Comparison of ENCODE assay signal across 24 cellular contexts in the genomic region with DNA sequence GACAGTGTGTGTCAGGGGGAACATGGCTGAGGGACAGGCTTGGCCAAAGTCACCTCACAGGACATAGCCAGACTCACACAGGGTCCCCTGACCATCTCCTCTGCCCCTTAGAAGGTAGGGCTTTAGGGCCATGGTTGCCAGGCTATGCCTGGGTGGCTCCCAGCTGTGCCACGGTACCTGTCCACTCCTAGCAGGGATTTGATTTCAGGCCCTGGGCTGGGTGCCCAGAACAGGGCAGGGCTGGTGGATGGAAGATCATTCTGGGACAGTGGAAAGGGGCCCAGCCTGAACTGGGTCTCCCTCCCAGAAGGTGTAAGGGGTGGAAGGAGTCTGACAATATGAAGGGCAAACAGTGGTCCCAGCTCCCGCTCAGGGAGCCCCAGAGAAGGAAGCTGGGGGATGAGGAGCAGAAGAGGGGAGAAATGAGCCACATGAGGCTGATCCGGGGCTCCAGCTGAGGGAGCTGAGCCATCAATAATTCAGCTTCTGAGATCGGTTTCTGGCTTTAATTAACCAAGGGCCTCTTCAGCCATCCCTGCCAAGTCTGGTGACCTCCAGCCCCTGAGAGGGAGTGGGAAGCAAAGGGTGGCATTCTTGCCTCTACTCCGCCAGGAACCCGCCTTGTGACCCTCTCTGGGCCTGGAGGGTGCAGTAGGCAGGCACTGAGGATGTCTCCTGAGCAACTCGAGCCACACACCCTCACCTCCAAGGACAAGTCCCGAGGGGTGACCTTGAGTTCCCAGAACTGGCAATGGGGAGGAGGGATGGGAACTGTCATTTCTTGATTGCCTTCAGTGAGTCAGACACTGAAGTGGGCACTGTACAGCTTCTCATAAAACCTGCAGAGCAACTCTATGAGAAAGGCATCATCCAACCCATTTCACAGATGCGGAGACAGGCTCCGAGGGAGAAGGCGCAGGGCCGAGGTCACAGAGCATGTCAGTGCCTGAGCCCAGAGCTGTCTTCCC. TPM values are rescaled to one million over a fixed set of nuclear protein-coding genes. Genes with fewer than 3 reads are reported as not detected.
DNase-seq lines count a peak whose midpoint lies in the region; ATAC-seq and TF ChIP-seq lines count a peak whose summit lies in the region.
"Had no signal": no experiment of that assay in that cellular context is flagged by ENCODE, and none has a peak within 500 bp of the region (broad histone marks: within the 10 kb centered on the region; RNA-seq: fewer than 3 reads in every experiment).

No MANE protein-coding gene starts in this region.

- H3K56ac ChIP-seq in IMR-90 (ENCODE audit: extremely low read depth, insufficient read depth, low read length): no peak overlapping the region

- no peaks in the 10 kb centered on the region for H3K9me1 ChIP-seq in IMR-90 (ENCODE audit: insufficient read depth, low read length)

- TF ChIP-seq RAD21 in IMR-90 (IDR thresholded peaks at IDR 0.05; ENCODE audit: low read length): no peak

- H3K27me3 ChIP-seq in Caco-2 (replicated peaks; ENCODE audit: control insufficient read depth, insufficient read depth, low read length): no peaks in the 10 kb centered on the region
- peaks cover 31% of the 10 kb centered on the region for H3K27me3 ChIP-seq in IMR-90 (ENCODE audit: control insufficient read depth, insufficient read depth, low read length)

- DNase-seq in Caco-2 (no peak), IMR-90 (no peak), epidermal melanocyte (ENCODE audit: insufficient read length, low spot score) (peak; percentile 55), osteocyte (ENCODE audit: extremely low spot score, unreplicated experiment) (no peak), NK-92 (lab: John Stamatoyannopoulos, UW; ENCODE audit: unreplicated experiment) (no peak)
- DNase-seq in activated CD8-positive, alpha-beta T cell treated with anti-CD3 and anti-CD28 coated beads, Interleukin-2, amount 10 ng/mL, durations not matched to agents 7 days and 5 days: no peak
- DNase-seq: activated CD4-positive, alpha-beta T cell treated with anti-CD3 and anti-CD28 coated beads for 48 hours; activated CD8-positive, alpha-beta memory T cell treated with anti-CD3 and anti-CD28 coated beads, Interleukin-2, amount 10 ng/mL, durations not matched to agents 7 days and 5 days; AML-193; CD8-positive, alpha-beta memory T cell; DMS79; midbrain; NCI-H1048; NCI-H1930; NCI-H82; SIG-M5; stimulated activated CD4-positive, alpha-beta T cell treated with anti-CD3 and anti-CD28 coated beads, Interleukin-1b, Interleukin-23, amount 100 ng/mL, for 48 hours; T-cell had no signal

- H2BK120ac ChIP-seq in IMR-90 (ENCODE audit: low read depth, low read length): no peak overlapping the region

- H3K23ac ChIP-seq in IMR-90 (ENCODE audit: low read depth, low read length): no peak overlapping the region

- H3K4me3 Mint-ChIP-seq in Caco-2 (ENCODE audit: unreplicated experiment): no peak overlapping the region
- H3K4me3 Mint-ChIP-seq in osteocyte (ENCODE audit: unreplicated experiment): no peak overlapping the region
- H3K4me3 Mint-ChIP-seq in activated CD8-positive, alpha-beta T cell treated with anti-CD3 and anti-CD28 coated beads, Interleukin-2, amount 10 ng/mL, durations not matched to agents 7 days and 5 days: no peak overlapping the region
- H3K4me3 Mint-ChIP-seq: activated CD8-positive, alpha-beta memory T cell treated with anti-CD3 and anti-CD28 coated beads, Interleukin-2, amount 10 ng/mL, durations not matched to agents 7 days and 5 days; CD8-positive, alpha-beta memory T cell; natural killer cell treated with Interleukin-12 subunit alpha and Interleukin-12 subunit beta and Interleukin-15 and Interleukin-18, amount 100 ng/mL, for 72 hours; stimulated activated effector memory CD8-positive, alpha-beta T cell treated with anti-CD3 and anti-CD28 coated beads, Interleukin-12 subunit alpha, Interleukin-12 subunit beta, amount 100 ng/mL, for 72 hours; T-cell had no signal

- TF ChIP-seq CTCF in Caco-2 (IDR thresholded peaks at IDR 0.05; ENCODE audit: insufficient read depth in 1 of 2, low read depth in 1 of 2, low read length in 1 of 2, severe bottlenecking in 1 of 2, unreplicated experiment in 1 of 2): no peak
- no peak for TF ChIP-seq CTCF in IMR-90 (conservative IDR thresholded peaks at IDR 0.05; ENCODE audit: low read depth, low read length)
- no peak for TF ChIP-seq CTCF in osteocyte (IDR thresholded peaks at IDR 0.05)

- H3K9me3 ChIP-seq in Caco-2: no peaks in the 10 kb centered on the region
- no peaks in the 10 kb centered on the region for H3K9me3 ChIP-seq in IMR-90 (ENCODE audit: control insufficient read depth, insufficient read depth, low read length)

- no peak overlapping the region for H4K5ac ChIP-seq in IMR-90 (ENCODE audit: low read depth, low read length)

- H3K4me3 ChIP-seq in Caco-2 (ENCODE audit: low read depth, low read length) (no peak overlapping the region), IMR-90 (ENCODE audit: insufficient read depth, low read depth, low read length) (no peak overlapping the region)

- no peak overlapping the region for H4K91ac ChIP-seq in IMR-90 (ENCODE audit: insufficient read depth, low read depth, low read length)

- 55% methylated on average over 2 of the region's 12 CpGs; no CpG with 5 or more reads in 1 of the 2 experiments for WGBS in IMR-90 (ENCODE audit: extremely low coverage in 2 of 2, insufficient read length in 1 of 2), 2 experiments

- dilution Hi-C loops in IMR-90 (cut with HindIII; ENCODE audit: low sequenced_read_pairs, unreplicated experiment): no loop called here

- no peak overlapping the region for H3K18ac ChIP-seq in IMR-90 (ENCODE audit: low read depth, low read length)

- H4K20me1 ChIP-seq in IMR-90 (ENCODE audit: insufficient read depth, low read length): no peaks in the 10 kb centered on the region; the same call in 1 of the 2 replicates

- in situ Hi-C loops in IMR-90 (cut with MboI; ENCODE audit: low sequenced_read_pairs): no loop called here

- ATAC-seq in IMR-90 (ENCODE audit: low read depth) (no peak), HG03039 (IDR thresholded peaks at IDR 0.05; ENCODE audit: unreplicated experiment) (no peak)
- ATAC-seq in activated CD8-positive, alpha-beta T cell treated with anti-CD3 and anti-CD28 coated beads, Interleukin-2, amount 10 ng/mL, durations not matched to agents 7 days and 5 days: no peak
- ATAC-seq: activated CD8-positive, alpha-beta memory T cell treated with anti-CD3 and anti-CD28 coated beads, Interleukin-2, amount 10 ng/mL, durations not matched to agents 7 days and 5 days; activated naive CD4-positive, alpha-beta T cell treated with anti-CD3 and anti-CD28 coated beads, Interleukin-2, amount 50 U/mL, for 72 hours; stimulated activated effector memory CD8-positive, alpha-beta T cell treated with anti-CD3 and anti-CD28 coated beads, Interleukin-12 subunit alpha, Interleukin-12 subunit beta, amount 100 ng/mL, for 72 hours; T-cell had no signal

- H2AK5ac ChIP-seq in IMR-90 (ENCODE audit: low read depth, low read length): no peak overlapping the region

- BruUV-seq in Caco-2 (replicated peaks; lab: Mats Ljungman, UMichigan): no TSS peak
- BruUV-seq in IMR-90 (replicated peaks; lab: Mats Ljungman, UMichigan): no TSS peak

- no peak overlapping the region for H3K9ac ChIP-seq in IMR-90 (ENCODE audit: low read depth, low read length)

- H3K27me3 Mint-ChIP-seq in Caco-2 (ENCODE audit: insufficient read depth, unreplicated experiment) (no peaks in the 10 kb centered on the region), osteocyte (ENCODE audit: unreplicated experiment) (no peaks in the 10 kb centered on the region)
- peaks cover 7% of the 10 kb centered on the region for H3K27me3 Mint-ChIP-seq in activated CD8-positive, alpha-beta T cell treated with anti-CD3 and anti-CD28 coated beads, Interleukin-2, amount 10 ng/mL, durations not matched to agents 7 days and 5 days (ENCODE audit: low read depth)
- H3K27me3 Mint-ChIP-seq: T-cell had no signal

- no peak overlapping the region for H4K8ac ChIP-seq in IMR-90 (ENCODE audit: low read depth in 2 of 2, low read length in 2 of 2)

- H3K4me2 ChIP-seq in IMR-90 (ENCODE audit: low read depth, low read length): no peak overlapping the region

- H3K9me3 Mint-ChIP-seq in Caco-2 (ENCODE audit: unreplicated experiment) (no peaks in the 10 kb centered on the region), osteocyte (ENCODE audit: unreplicated experiment) (no peaks in the 10 kb centered on the region)
- no peaks in the 10 kb centered on the region for H3K9me3 Mint-ChIP-seq in activated CD8-positive, alpha-beta T cell treated with anti-CD3 and anti-CD28 coated beads, Interleukin-2, amount 10 ng/mL, durations not matched to agents 7 days and 5 days (ENCODE audit: insufficient read depth)
- H3K9me3 Mint-ChIP-seq: activated naive CD4-positive, alpha-beta T cell treated with anti-CD3 and anti-CD28 coated beads, Interleukin-2, amount 50 U/mL, for 72 hours; CD8-positive, alpha-beta memory T cell; natural killer cell treated with Interleukin-12 subunit alpha and Interleukin-12 subunit beta and Interleukin-15 and Interleukin-18, amount 100 ng/mL, for 72 hours; stimulated activated effector memory CD8-positive, alpha-beta T cell treated with anti-CD3 and anti-CD28 coated beads, Interleukin-12 subunit alpha, Interleukin-12 subunit beta, amount 100 ng/mL, for 72 hours; T-cell had no signal

- H3K36me3 Mint-ChIP-seq in Caco-2 (ENCODE audit: insufficient read depth, unreplicated experiment) (no peaks in the 10 kb centered on the region), osteocyte (ENCODE audit: unreplicated experiment) (no peaks in the 10 kb centered on the region)
- no peaks in the 10 kb centered on the region for H3K36me3 Mint-ChIP-seq in activated CD8-positive, alpha-beta T cell treated with anti-CD3 and anti-CD28 coated beads, Interleukin-2, amount 10 ng/mL, durations not matched to agents 7 days and 5 days (ENCODE audit: low read depth)
- H3K36me3 Mint-ChIP-seq: activated CD8-positive, alpha-beta memory T cell treated with anti-CD3 and anti-CD28 coated beads, Interleukin-2, amount 10 ng/mL, durations not matched to agents 7 days and 5 days; activated naive CD4-positive, alpha-beta T cell treated with anti-CD3 and anti-CD28 coated beads, Interleukin-2, amount 50 U/mL, for 72 hours; CD8-positive, alpha-beta memory T cell; natural killer cell treated with Interleukin-12 subunit alpha and Interleukin-12 subunit beta and Interleukin-15 and Interleukin-18, amount 100 ng/mL, for 72 hours; stimulated activated effector memory CD8-positive, alpha-beta T cell treated with anti-CD3 and anti-CD28 coated beads, Interleukin-12 subunit alpha, Interleukin-12 subunit beta, amount 100 ng/mL, for 72 hours; T-cell had no signal

- peak overlapping the region; percentile 81 for H2AK9ac ChIP-seq in IMR-90 (replicated peaks; ENCODE audit: low read depth, low read length, poor library complexity)

- H2AFZ ChIP-seq in IMR-90 (replicated peaks; ENCODE audit: low read length, poor library complexity): no peak overlapping the region

- H3K4me1 ChIP-seq in Caco-2 (no peaks in the 10 kb centered on the region), IMR-90 (ENCODE audit: control insufficient read depth, insufficient read depth, low read length) (no peaks in the 10 kb centered on the region)

- H3K79me1 ChIP-seq in IMR-90 (ENCODE audit: low read depth in 1 of 2, low read length in 2 of 2): no peaks in the 10 kb centered on the region

- no peak overlapping the region for H3K4ac ChIP-seq in IMR-90 (ENCODE audit: low read depth, low read length)

- H3K4me1 Mint-ChIP-seq in Caco-2 (ENCODE audit: low read depth, unreplicated experiment): no peaks in the 10 kb centered on the region
- H3K4me1 Mint-ChIP-seq in osteocyte (ENCODE audit: unreplicated experiment): peaks cover 22% of the 10 kb centered on the region
- no peaks in the 10 kb centered on the region for H3K4me1 Mint-ChIP-seq in activated CD8-positive, alpha-beta T cell treated with anti-CD3 and anti-CD28 coated beads, Interleukin-2, amount 10 ng/mL, durations not matched to agents 7 days and 5 days (ENCODE audit: low read depth)
- H3K4me1 Mint-ChIP-seq: activated CD8-positive, alpha-beta memory T cell treated with anti-CD3 and anti-CD28 coated beads, Interleukin-2, amount 10 ng/mL, durations not matched to agents 7 days and 5 days; CD8-positive, alpha-beta memory T cell; stimulated activated effector memory CD8-positive, alpha-beta T cell treated with anti-CD3 and anti-CD28 coated beads, Interleukin-12 subunit alpha, Interleukin-12 subunit beta, amount 100 ng/mL, for 72 hours had no signal

- H2BK5ac ChIP-seq in IMR-90 (ENCODE audit: low read depth, low read length, poor library complexity, severe bottlenecking): no peak overlapping the region

- no peak overlapping the region for H2BK15ac ChIP-seq in IMR-90 (ENCODE audit: low read depth, low read length)

- H2BK20ac ChIP-seq in IMR-90 (ENCODE audit: low read depth, low read length): no peak overlapping the region

- peak overlapping the region; percentile 7 for H3K27ac Mint-ChIP-seq in Caco-2 (ENCODE audit: unreplicated experiment)
- peak overlapping the region; percentile 78 for H3K27ac Mint-ChIP-seq in osteocyte (ENCODE audit: unreplicated experiment)
- H3K27ac Mint-ChIP-seq in activated CD8-positive, alpha-beta T cell treated with anti-CD3 and anti-CD28 coated beads, Interleukin-2, amount 10 ng/mL, durations not matched to agents 7 days and 5 days: no peak overlapping the region
- H3K27ac Mint-ChIP-seq: activated CD8-positive, alpha-beta memory T cell treated with anti-CD3 and anti-CD28 coated beads, Interleukin-2, amount 10 ng/mL, durations not matched to agents 7 days and 5 days; natural killer cell treated with Interleukin-12 subunit alpha and Interleukin-12 subunit beta and Interleukin-15 and Interleukin-18, amount 100 ng/mL, for 72 hours; T-cell had no signal

- POLR2A ChIA-PET in Caco-2 (lab: Charles Lee) (no interaction called here), IMR-90 (lab: Charles Lee; ENCODE audit: unreplicated experiment) (no interaction called here)
- POLR2A ChIA-PET in activated CD8-positive, alpha-beta T cell treated with anti-CD3 and anti-CD28 coated beads, Interleukin-2, amount 10 ng/mL, durations not matched to agents 7 days and 5 days (lab: Charles Lee): interaction anchor here (0.6 kb wide), 1 partner anchor 15 kb away, joined by 3 read pairs; a partner anchor contains a TSS

- no peaks in the 10 kb centered on the region for H3K36me3 ChIP-seq in Caco-2 (ENCODE audit: control insufficient read depth, insufficient read depth, low read length)
- no peaks in the 10 kb centered on the region for H3K36me3 ChIP-seq in IMR-90 (ENCODE audit: control insufficient read depth, insufficient read depth, low read length)

- intact Hi-C loops in Caco-2 (cut with micrococcal nuclease; ENCODE audit: unreplicated experiment) (no loop called here), IMR-90 (cut with micrococcal nuclease) (no loop called here)

- TF ChIP-seq POLR2A in IMR-90 (IDR thresholded peaks at IDR 0.05; ENCODE audit: low read depth, low read length): no peak

- H3K27ac ChIP-seq in IMR-90 (ENCODE audit: insufficient read depth, low read length): no peak overlapping the region

- CTCF ChIA-PET in Caco-2 (lab: Charles Lee): interaction anchor here (0.6 to 1.1 kb wide), 2 partner anchors 14 to 85 kb away, joined by 3 read pairs; no protein-coding TSS in a partner anchor
- CTCF ChIA-PET in IMR-90 (lab: Yijun Ruan, JAX): interaction anchor here (0.8 kb wide), 1 partner anchor 14 kb away, joined by 3 read pairs; a partner anchor contains a TSS
- CTCF ChIA-PET in activated CD8-positive, alpha-beta T cell treated with anti-CD3 and anti-CD28 coated beads, Interleukin-2, amount 10 ng/mL, durations not matched to agents 7 days and 5 days (lab: Charles Lee): interaction anchor here (0.7 to 2.6 kb wide), 9 partner anchors 11 to 187 kb away, joined by 3 to 12 read pairs (median 3); a partner anchor contains a TSS

- no peak overlapping the region for H3K14ac ChIP-seq in IMR-90 (replicated peaks; ENCODE audit: low read depth, low read length)

RNA-seq across cellular contexts. Expression of a gene that starts 2.1 kb away (rescaled TPM):
- 0.21 TPM in 1 of 2 replicates, not detected in the other for total RNA-seq in Caco-2 (2022)
- total RNA-seq in IMR-90 (2012; rRNA removed): not detected in 2 replicates
- polyA plus RNA-seq in IMR-90 (2012; rRNA removed): not detected in 2 replicates
- not detected in 2 replicates for polyA plus RNA-seq in IMR-90 (2012; cell fraction: cytosol; rRNA removed)
- 0.04 TPM in 1 of 2 replicates, not detected in the other for polyA plus RNA-seq in IMR-90 (2012; cell fraction: nucleus; rRNA removed; ENCODE audit: low replicate concordance)
- total RNA-seq in osteocyte: not detected in 2 replicates
- total RNA-seq in activated CD8-positive, alpha-beta T cell treated with anti-CD3 and anti-CD28 coated beads, Interleukin-2, amount 10 ng/mL, durations not matched to agents 7 days and 5 days: not detected
- total RNA-seq: activated CD8-positive, alpha-beta memory T cell treated with anti-CD3 and anti-CD28 coated beads, Interleukin-2, amount 10 ng/mL, durations not matched to agents 7 days and 5 days; activated naive CD4-positive, alpha-beta T cell treated with anti-CD3 and anti-CD28 coated beads, Interleukin-2, amount 50 U/mL, for 72 hours; CD8-positive, alpha-beta memory T cell; HT1080; LHCN-M2; natural killer cell treated with Interleukin-12 subunit alpha and Interleukin-12 subunit beta and Interleukin-15 and Interleukin-18, amount 100 ng/mL, for 72 hours; T-cell had no signal
- polyA plus RNA-seq: CD8-positive, alpha-beta memory T cell had no signal

RNA-seq across cellular contexts. Expression of a gene that starts 6.4 kb away (rescaled TPM):
- not detected in 2 replicates for total RNA-seq in Caco-2 (2022)
- not detected in 2 replicates for total RNA-seq in IMR-90 (2012; rRNA removed)
- not detected in 2 replicates for polyA plus RNA-seq in IMR-90 (2012; rRNA removed)
- not detected in 2 replicates for polyA plus RNA-seq in IMR-90 (2012; cell fraction: cytosol; rRNA removed)
- not detected in 2 replicates for polyA plus RNA-seq in IMR-90 (2012; cell fraction: nucleus; rRNA removed; ENCODE audit: low replicate concordance)
- total RNA-seq in osteocyte: not detected in 2 replicates
- total RNA-seq in activated CD8-positive, alpha-beta T cell treated with anti-CD3 and anti-CD28 coated beads, Interleukin-2, amount 10 ng/mL, durations not matched to agents 7 days and 5 days: not detected
- total RNA-seq: activated CD8-positive, alpha-beta memory T cell treated with anti-CD3 and anti-CD28 coated beads, Interleukin-2, amount 10 ng/mL, durations not matched to agents 7 days and 5 days; activated naive CD4-positive, alpha-beta T cell treated with anti-CD3 and anti-CD28 coated beads, Interleukin-2, amount 50 U/mL, for 72 hours; CD8-positive, alpha-beta memory T cell; HT1080; LHCN-M2; natural killer cell treated with Interleukin-12 subunit alpha and Interleukin-12 subunit beta and Interleukin-15 and Interleukin-18, amount 100 ng/mL, for 72 hours had no signal
- polyA plus RNA-seq: CD8-positive, alpha-beta memory T cell had no signal

RNA-seq across cellular contexts. Expression of a gene that starts 11.4 kb away (rescaled TPM):
- total RNA-seq in Caco-2 (2022) (0.91 and 1.2 TPM in 2 replicates), IMR-90 (2012; rRNA removed) (0.72 and 0.83 TPM in 2 replicates), osteocyte (0.50 and 0.56 TPM in 2 replicates)
- polyA plus RNA-seq in IMR-90 (2012; rRNA removed): 4.8 and 5.4 TPM in 2 replicates
- 3.3 and 6.1 TPM in 2 replicates for polyA plus RNA-seq in IMR-90 (2012; cell fraction: cytosol; rRNA removed)
- polyA plus RNA-seq in IMR-90 (2012; cell fraction: nucleus; rRNA removed; ENCODE audit: low replicate concordance): 5.4 and 6.0 TPM in 2 replicates
- total RNA-seq in activated CD8-positive, alpha-beta T cell treated with anti-CD3 and anti-CD28 coated beads, Interleukin-2, amount 10 ng/mL, durations not matched to agents 7 days and 5 days: under 1 TPM; 0.47 to 0.66 TPM
- polyA plus RNA-seq: CD8-positive, alpha-beta memory T cell had no signal

RNA-seq across cellular contexts. Expression of a gene that starts 14.3 kb away (rescaled TPM):
- total RNA-seq in Caco-2 (2022) (8.8 and 11.7 TPM in 2 replicates), IMR-90 (2012; rRNA removed) (4.8 and 5.3 TPM in 2 replicates), osteocyte (43.0 and 48.2 TPM in 2 replicates)
- polyA plus RNA-seq in IMR-90 (2012; rRNA removed): 15.9 and 17.3 TPM in 2 replicates
- polyA plus RNA-seq in IMR-90 (2012; cell fraction: cytosol; rRNA removed): 6.7 and 10.6 TPM in 2 replicates
- 53.8 and 151 TPM in 2 replicates for polyA plus RNA-seq in IMR-90 (2012; cell fraction: nucleus; rRNA removed; ENCODE audit: low replicate concordance)
- 10 to 100 TPM in 1 of 2 experiments, 1 to 10 TPM in 1; 7.8 to 12.3 TPM for total RNA-seq in activated CD8-positive, alpha-beta T cell treated with anti-CD3 and anti-CD28 coated beads, Interleukin-2, amount 10 ng/mL, durations not matched to agents 7 days and 5 days

RNA-seq across cellular contexts. Expression of a gene that starts 39.2 kb away (rescaled TPM):
- 11.0 and 11.2 TPM in 2 replicates for total RNA-seq in Caco-2 (2022)
- 0.18 and 0.28 TPM in 2 replicates for total RNA-seq in IMR-90 (2012; rRNA removed)
- 1.0 and 1.3 TPM in 2 replicates for polyA plus RNA-seq in IMR-90 (2012; rRNA removed)
- polyA plus RNA-seq in IMR-90 (2012; cell fraction: cytosol; rRNA removed): 0.24 and 1.0 TPM in 2 replicates
- 9.3 and 16.4 TPM in 2 replicates for polyA plus RNA-seq in IMR-90 (2012; cell fraction: nucleus; rRNA removed; ENCODE audit: low replicate concordance)
- 0.46 and 0.97 TPM in 2 replicates for total RNA-seq in osteocyte
- 10 to 100 TPM; 81.0 to 83.1 TPM for total RNA-seq in activated CD8-positive, alpha-beta T cell treated with anti-CD3 and anti-CD28 coated beads, Interleukin-2, amount 10 ng/mL, durations not matched to agents 7 days and 5 days
